In the genomic region with DNA sequence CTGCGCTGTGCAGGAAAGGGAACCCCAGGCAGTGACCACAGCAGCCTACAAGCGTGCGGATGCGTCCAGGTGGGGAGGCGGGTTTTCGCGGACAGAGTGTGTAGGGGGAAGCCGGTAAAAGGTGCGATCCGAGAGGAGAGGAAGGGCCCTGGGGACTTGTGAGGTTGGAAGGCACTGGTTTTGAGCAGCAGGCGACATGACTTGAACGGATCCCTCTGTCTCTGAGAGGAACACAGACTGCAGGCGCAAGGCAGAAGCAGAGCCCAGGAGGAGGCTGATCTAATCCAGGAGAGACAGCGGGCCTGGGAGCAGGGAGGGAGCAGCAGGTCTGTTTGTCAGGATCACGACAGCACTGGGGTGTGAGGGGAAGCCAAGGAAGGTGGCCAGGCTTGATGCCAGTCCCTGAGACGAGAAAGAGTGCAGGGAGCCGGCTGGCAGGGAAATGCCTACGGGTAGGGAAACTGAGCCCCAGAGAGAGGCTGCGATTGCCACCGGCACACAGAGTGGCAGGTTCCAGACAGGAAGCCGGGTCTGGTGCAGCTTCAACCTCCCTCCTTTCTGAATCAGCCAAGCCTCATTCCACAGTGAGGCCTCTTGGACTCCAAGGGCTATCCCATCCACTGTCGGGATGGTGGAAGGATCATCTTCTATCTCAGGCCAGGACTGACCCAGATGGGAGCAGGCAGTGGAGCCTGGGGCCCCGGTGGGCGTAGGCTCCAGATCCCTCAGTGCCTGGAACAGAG, we compare ENCODE assay signal across 1 cellular context.
TF ChIP-seq lines count a peak whose summit lies in the region.

No MANE protein-coding gene starts in this region.

TF ChIP-seq in HepG2, 621 proteins besides CTCF, POLR2A, EP300 and RAD21 (continued from another document and continues in another):
- TF ChIP-seq TBX2 (CRISPR knock-in tag; IDR thresholded peaks at IDR 0.05; ENCODE audit: borderline replicate concordance) (no peak), ZNF275 (CRISPR knock-in tag; IDR thresholded peaks at IDR 0.05; ENCODE audit: borderline replicate concordance) (no peak), ZNF850 (CRISPR knock-in tag; conservative IDR thresholded peaks at IDR 0.05) (no peak), FLYWCH1 (CRISPR knock-in tag; IDR thresholded peaks at IDR 0.05) (0 out of 2 replicates have a peak, but pooled peaks have one; percentile 71), ZNF225 (CRISPR knock-in tag; IDR thresholded peaks at IDR 0.05) (0 out of 2 replicates have a peak, but pooled peaks have one; percentile 27), ZNF687 (CRISPR knock-in tag; IDR thresholded peaks at IDR 0.05) (peak; percentile 80), ZNF337 (CRISPR knock-in tag; IDR thresholded peaks at IDR 0.05; ENCODE audit: borderline replicate concordance, low read depth) (peak; percentile 78; the same call in 1 of the 2 replicates), PAF1 (CRISPR knock-in tag; IDR thresholded peaks at IDR 0.05) (peak; percentile 66; the same call in 1 of the 2 replicates), ZC3H4 (CRISPR knock-in tag; IDR thresholded peaks at IDR 0.05; ENCODE audit: borderline replicate concordance) (no peak), ZNF713 (CRISPR knock-in tag; IDR thresholded peaks at IDR 0.05) (no peak), PCBP1 (IDR thresholded peaks at IDR 0.05; ENCODE audit: borderline replicate concordance, low read depth, low read length) (no peak), SSRP1 (CRISPR knock-in tag; IDR thresholded peaks at IDR 0.05) (no peak; the same call in 1 of the 2 replicates), HOXA7 (CRISPR knock-in tag; IDR thresholded peaks at IDR 0.05) (no peak), CCAR2 (optimal IDR thresholded peaks at IDR 0.05; ENCODE audit: low read depth, low read length) (no peak), KAT2B (IDR thresholded peaks at IDR 0.05; ENCODE audit: borderline replicate concordance, low read depth, low read length) (no peak), FOXM1 (CRISPR knock-in tag; IDR thresholded peaks at IDR 0.05) (no peak), FOXA1 (IDR thresholded peaks at IDR 0.05) (no peak), FOXA1 (CRISPR knock-in tag; IDR thresholded peaks at IDR 0.05) (no peak), ZNF354B (CRISPR knock-in tag; IDR thresholded peaks at IDR 0.05) (no peak), HOMEZ (CRISPR knock-in tag; IDR thresholded peaks at IDR 0.05; ENCODE audit: low read depth) (no peak), FOXO4 (CRISPR knock-in tag; conservative IDR thresholded peaks at IDR 0.05) (no peak), PHB2 (IDR thresholded peaks at IDR 0.05; ENCODE audit: partially characterized antibody) (no peak), XRCC5 (optimal IDR thresholded peaks at IDR 0.05; ENCODE audit: low read length) (peak; percentile 9), ZBTB20 (CRISPR knock-in tag; IDR thresholded peaks at IDR 0.05; ENCODE audit: borderline replicate concordance, low read depth) (no peak), KDM3A (CRISPR knock-in tag; IDR thresholded peaks at IDR 0.05; ENCODE audit: low read depth) (no peak), PRDM15 (CRISPR knock-in tag; IDR thresholded peaks at IDR 0.05) (no peak), NRL (CRISPR knock-in tag; IDR thresholded peaks at IDR 0.05; ENCODE audit: borderline replicate concordance) (peak; percentile 22; the same call in 1 of the 2 replicates), ZNF839 (CRISPR knock-in tag; IDR thresholded peaks at IDR 0.05; ENCODE audit: borderline replicate concordance) (0 out of 2 replicates have a peak, but pooled peaks have one; percentile 34)
- TF ChIP-seq, protein P1, sequence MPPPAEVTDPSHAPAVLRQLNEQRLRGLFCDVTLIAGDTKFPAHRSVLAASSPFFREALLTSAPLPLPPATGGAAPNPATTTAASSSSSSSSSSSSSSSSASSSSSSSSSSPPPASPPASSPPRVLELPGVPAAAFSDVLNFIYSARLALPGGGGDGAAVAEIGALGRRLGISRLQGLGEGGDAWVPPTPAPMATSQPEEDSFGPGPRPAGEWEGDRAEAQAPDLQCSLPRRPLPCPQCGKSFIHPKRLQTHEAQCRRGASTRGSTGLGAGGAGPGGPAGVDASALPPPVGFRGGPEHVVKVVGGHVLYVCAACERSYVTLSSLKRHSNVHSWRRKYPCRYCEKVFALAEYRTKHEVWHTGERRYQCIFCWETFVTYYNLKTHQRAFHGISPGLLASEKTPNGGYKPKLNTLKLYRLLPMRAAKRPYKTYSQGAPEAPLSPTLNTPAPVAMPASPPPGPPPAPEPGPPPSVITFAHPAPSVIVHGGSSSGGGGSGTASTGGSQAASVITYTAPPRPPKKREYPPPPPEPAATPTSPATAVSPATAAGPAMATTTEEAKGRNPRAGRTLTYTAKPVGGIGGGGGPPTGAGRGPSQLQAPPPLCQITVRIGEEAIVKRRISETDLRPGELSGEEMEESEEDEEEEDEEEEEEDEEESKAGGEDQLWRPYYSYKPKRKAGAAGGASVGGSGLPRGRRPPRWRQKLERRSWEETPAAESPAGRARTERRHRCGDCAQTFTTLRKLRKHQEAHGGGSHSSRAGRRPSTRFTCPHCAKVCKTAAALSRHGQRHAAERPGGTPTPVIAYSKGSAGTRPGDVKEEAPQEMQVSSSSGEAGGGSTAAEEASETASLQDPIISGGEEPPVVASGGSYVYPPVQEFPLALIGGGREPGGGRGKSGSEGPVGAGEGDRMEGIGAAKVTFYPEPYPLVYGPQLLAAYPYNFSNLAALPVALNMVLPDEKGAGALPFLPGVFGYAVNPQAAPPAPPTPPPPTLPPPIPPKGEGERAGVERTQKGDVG (CRISPR knock-in tag; IDR thresholded peaks at IDR 0.05; ENCODE audit: borderline replicate concordance), result peak; percentile 42; the same call in 1 of the 2 replicates
- TF ChIP-seq, protein P2, sequence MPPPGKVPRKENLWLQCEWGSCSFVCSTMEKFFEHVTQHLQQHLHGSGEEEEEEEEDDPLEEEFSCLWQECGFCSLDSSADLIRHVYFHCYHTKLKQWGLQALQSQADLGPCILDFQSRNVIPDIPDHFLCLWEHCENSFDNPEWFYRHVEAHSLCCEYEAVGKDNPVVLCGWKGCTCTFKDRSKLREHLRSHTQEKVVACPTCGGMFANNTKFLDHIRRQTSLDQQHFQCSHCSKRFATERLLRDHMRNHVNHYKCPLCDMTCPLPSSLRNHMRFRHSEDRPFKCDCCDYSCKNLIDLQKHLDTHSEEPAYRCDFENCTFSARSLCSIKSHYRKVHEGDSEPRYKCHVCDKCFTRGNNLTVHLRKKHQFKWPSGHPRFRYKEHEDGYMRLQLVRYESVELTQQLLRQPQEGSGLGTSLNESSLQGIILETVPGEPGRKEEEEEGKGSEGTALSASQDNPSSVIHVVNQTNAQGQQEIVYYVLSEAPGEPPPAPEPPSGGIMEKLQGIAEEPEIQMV (CRISPR knock-in tag; IDR thresholded peaks at IDR 0.05; ENCODE audit: low read depth), result no peak; the same call in 1 of the 2 replicates
- TF ChIP-seq, protein P3, sequence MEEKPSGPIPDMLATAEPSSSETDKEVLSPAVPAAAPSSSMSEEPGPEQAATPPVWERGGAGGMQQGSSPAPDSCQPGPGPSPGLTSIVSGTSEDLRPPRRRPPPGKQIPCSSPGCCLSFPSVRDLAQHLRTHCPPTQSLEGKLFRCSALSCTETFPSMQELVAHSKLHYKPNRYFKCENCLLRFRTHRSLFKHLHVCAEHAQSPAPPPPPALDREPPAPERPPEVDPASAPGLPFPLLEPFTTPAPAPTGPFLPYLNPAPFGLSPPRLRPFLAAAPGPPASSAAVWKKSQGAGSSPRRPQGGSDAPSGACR (CRISPR knock-in tag; IDR thresholded peaks at IDR 0.05), result no peak
- TF ChIP-seq, protein P4, sequence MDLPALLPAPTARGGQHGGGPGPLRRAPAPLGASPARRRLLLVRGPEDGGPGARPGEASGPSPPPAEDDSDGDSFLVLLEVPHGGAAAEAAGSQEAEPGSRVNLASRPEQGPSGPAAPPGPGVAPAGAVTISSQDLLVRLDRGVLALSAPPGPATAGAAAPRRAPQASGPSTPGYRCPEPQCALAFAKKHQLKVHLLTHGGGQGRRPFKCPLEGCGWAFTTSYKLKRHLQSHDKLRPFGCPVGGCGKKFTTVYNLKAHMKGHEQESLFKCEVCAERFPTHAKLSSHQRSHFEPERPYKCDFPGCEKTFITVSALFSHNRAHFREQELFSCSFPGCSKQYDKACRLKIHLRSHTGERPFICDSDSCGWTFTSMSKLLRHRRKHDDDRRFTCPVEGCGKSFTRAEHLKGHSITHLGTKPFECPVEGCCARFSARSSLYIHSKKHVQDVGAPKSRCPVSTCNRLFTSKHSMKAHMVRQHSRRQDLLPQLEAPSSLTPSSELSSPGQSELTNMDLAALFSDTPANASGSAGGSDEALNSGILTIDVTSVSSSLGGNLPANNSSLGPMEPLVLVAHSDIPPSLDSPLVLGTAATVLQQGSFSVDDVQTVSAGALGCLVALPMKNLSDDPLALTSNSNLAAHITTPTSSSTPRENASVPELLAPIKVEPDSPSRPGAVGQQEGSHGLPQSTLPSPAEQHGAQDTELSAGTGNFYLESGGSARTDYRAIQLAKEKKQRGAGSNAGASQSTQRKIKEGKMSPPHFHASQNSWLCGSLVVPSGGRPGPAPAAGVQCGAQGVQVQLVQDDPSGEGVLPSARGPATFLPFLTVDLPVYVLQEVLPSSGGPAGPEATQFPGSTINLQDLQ (CRISPR knock-in tag; IDR thresholded peaks at IDR 0.05), result 0 out of 2 replicates have a peak, but pooled peaks have one; percentile 62
